In genomic region chr17:3754458-3755334, GRCh38 we compare ENCODE assay signal across 1 cellular context.
TF ChIP-seq lines count a peak whose summit lies in the region.

No MANE protein-coding gene starts in this region.

TF ChIP-seq in K562, 482 proteins besides CTCF, POLR2A, EP300 and RAD21 (continued from another document and continues in another):
- no peak for TF ChIP-seq CTCFL (IDR thresholded peaks at IDR 0.05; ENCODE audit: borderline replicate concordance, insufficient read depth, low read depth, low read length, poor library complexity, severe bottlenecking)
- no peak for TF ChIP-seq MIER1 (IDR thresholded peaks at IDR 0.05; ENCODE audit: low read depth)
- no peak for TF ChIP-seq RFX7 (CRISPR knock-in tag; IDR thresholded peaks at IDR 0.05)
- no peak for TF ChIP-seq NKRF (IDR thresholded peaks at IDR 0.05; ENCODE audit: borderline replicate concordance)
- no peak for TF ChIP-seq CC2D1A (IDR thresholded peaks at IDR 0.05)
- no peak for TF ChIP-seq BRF2 (IDR thresholded peaks at IDR 0.05; ENCODE audit: borderline replicate concordance, insufficient read depth, insufficient read length)
- no peak for TF ChIP-seq JUNB (CRISPR knock-in tag; conservative IDR thresholded peaks at IDR 0.05)
- TF ChIP-seq SAFB (IDR thresholded peaks at IDR 0.05; ENCODE audit: borderline replicate concordance, low read depth, low read length) = no peak
- TF ChIP-seq ZNF41 (CRISPR knock-in tag; conservative IDR thresholded peaks at IDR 0.05) = no peak
- peak; percentile 38 for TF ChIP-seq TAF1 (IDR thresholded peaks at IDR 0.05; ENCODE audit: control insufficient read depth, extremely low read depth, insufficient read depth, low read length, severe bottlenecking)
- no peak for TF ChIP-seq KAT2B (IDR thresholded peaks at IDR 0.05; ENCODE audit: low read depth, low read length)
- TF ChIP-seq ZNF436 (CRISPR knock-in tag; IDR thresholded peaks at IDR 0.05) = no peak
- no peak for TF ChIP-seq PTTG1 (tag; IDR thresholded peaks at IDR 0.05; ENCODE audit: low read depth)
- peak; percentile 91 for TF ChIP-seq ZFX (CRISPR knock-in tag; IDR thresholded peaks at IDR 0.05)
- TF ChIP-seq MYC (IDR thresholded peaks at IDR 0.05; ENCODE audit: low read depth, low read length) = no peak
- no peak for TF ChIP-seq MYC (CRISPR knock-in tag; IDR thresholded peaks at IDR 0.05; ENCODE audit: borderline replicate concordance, low read depth)
- TF ChIP-seq ZMIZ1 (IDR thresholded peaks at IDR 0.05; ENCODE audit: low read depth in 2 of 2, low read length in 2 of 2) = no peak
- TF ChIP-seq CEBPZ (IDR thresholded peaks at IDR 0.05; ENCODE audit: borderline replicate concordance, low read depth, low read length) = no peak
- TF ChIP-seq POLR3G (IDR thresholded peaks at IDR 0.05; ENCODE audit: extremely low read depth, insufficient read length, insufficient replicate concordance) = no peak
- TF ChIP-seq RFX5 (IDR thresholded peaks at IDR 0.05; ENCODE audit: low read depth, low read length) = no peak
- TF ChIP-seq ZNF217 (CRISPR knock-in tag; IDR thresholded peaks at IDR 0.05) = no peak
- TF ChIP-seq ZBTB2 (IDR thresholded peaks at IDR 0.05) = no peak
- TF ChIP-seq KAT8 (IDR thresholded peaks at IDR 0.05; ENCODE audit: low read depth) = no peak
- no peak for TF ChIP-seq GTF2E2 (tag; IDR thresholded peaks at IDR 0.05)
- no peak for TF ChIP-seq CHD4 (IDR thresholded peaks at IDR 0.05; ENCODE audit: insufficient read depth, insufficient replicate concordance, low read depth, low read length, poor library complexity, severe bottlenecking)
- peak; percentile 89 to 91 for TF ChIP-seq NRF1 (conservative IDR thresholded peaks at IDR 0.05 in 1 of 2, IDR thresholded peaks at IDR 0.05 in 1 of 2)
- TF ChIP-seq CHD7 (IDR thresholded peaks at IDR 0.05; ENCODE audit: low read depth, low read length) = no peak
- TF ChIP-seq MEIS2 (IDR thresholded peaks at IDR 0.05; ENCODE audit: partially characterized antibody) = peak; percentile 6
- no peak for TF ChIP-seq GATAD2B (IDR thresholded peaks at IDR 0.05; ENCODE audit: borderline replicate concordance)
- no peak for TF ChIP-seq ZFP36 (IDR thresholded peaks at IDR 0.05; ENCODE audit: low read depth, low read length, partially characterized antibody)
